15 cellular contexts compared by ENCODE assay signal in the genomic region with DNA sequence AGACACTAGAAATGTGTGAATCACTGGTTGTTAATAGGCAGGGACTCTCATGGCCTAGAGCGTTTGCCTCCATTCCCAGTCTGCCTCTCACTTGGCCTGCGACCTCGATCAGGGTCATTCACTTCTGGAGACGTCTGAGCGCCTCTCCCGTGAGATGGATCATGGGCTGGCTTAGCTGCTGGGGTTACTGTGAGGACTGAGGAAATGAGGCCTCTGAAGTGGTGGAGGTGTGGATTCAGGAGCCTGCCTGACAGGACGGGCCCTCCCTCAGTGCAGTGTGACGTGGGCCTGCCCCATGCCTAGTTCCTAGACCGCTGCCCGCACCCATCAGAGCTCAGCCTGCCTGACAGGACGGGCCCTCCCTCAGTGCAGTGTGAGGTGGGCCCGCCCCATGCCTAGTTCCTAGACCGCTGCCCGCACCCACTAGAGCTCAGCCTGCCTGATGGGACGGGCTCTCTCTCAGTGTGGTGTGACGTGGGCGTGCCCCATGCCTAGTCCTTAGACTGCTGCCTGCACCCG.
DNase-seq lines count a peak whose midpoint lies in the region; ATAC-seq and TF ChIP-seq lines count a peak whose summit lies in the region.
"Had no signal": no experiment of that assay in that cellular context is flagged by ENCODE, and none has a peak within 500 bp of the region (broad histone marks: within the 10 kb centered on the region; RNA-seq: fewer than 3 reads in every experiment).

No MANE protein-coding gene starts in this region.

- CTCF ChIA-PET in PC-9 (lab: Charles Lee) = no interaction called here

- in situ Hi-C loops in Caki2 (cut with HindIII; ENCODE audit: low pct_unique_long_range_greater_than_20kb, low sequenced_read_pairs) = no loop called here

- H3K36me3 ChIP-seq in SJSA1 (peaks cover 8% of the 10 kb centered on the region), PC-9 (ENCODE audit: low read depth) (no peaks in the 10 kb centered on the region)

- intact Hi-C loops in PC-9 (cut with micrococcal nuclease; ENCODE audit: unreplicated experiment) = no loop called here

- no peak overlapping the region for H3K4me3 Mint-ChIP-seq in neural crest cell
- H3K4me3 Mint-ChIP-seq: IgD-negative memory B cell; T-helper 1 cell treated with Interleukin-12 subunit alpha and Interleukin-12 subunit beta and Interleukin-4 antibody, amounts not matched to agents 30 μg/mL and 1 μg/mL, for 36 hours had no signal

- ATAC-seq in foreskin keratinocyte = peak; percentile 85
- ATAC-seq: Panc1 had no signal

- H3K4me2 ChIP-seq in PC-9 = no peak overlapping the region

- H3K79me2 ChIP-seq in PC-9 (ENCODE audit: low read depth) = no peaks in the 10 kb centered on the region

- no peaks in the 10 kb centered on the region for H3K27me3 Mint-ChIP-seq in neural crest cell (ENCODE audit: low read depth)
- H3K27me3 Mint-ChIP-seq: IgD-negative memory B cell had no signal

- peak overlapping the region; percentile 35 for H3K27ac Mint-ChIP-seq in neural crest cell (ENCODE audit: unreplicated experiment)
- H3K27ac Mint-ChIP-seq: T-helper 1 cell treated with Interleukin-12 subunit alpha and Interleukin-12 subunit beta and Interleukin-4 antibody, amounts not matched to agents 30 μg/mL and 1 μg/mL, for 36 hours had no signal

- POLR2A ChIA-PET in PC-9 (lab: Charles Lee; ENCODE audit: unreplicated experiment) = no interaction called here

- H3K27me3 ChIP-seq in SJSA1 (replicated peaks) (no peaks in the 10 kb centered on the region), foreskin keratinocyte (no peaks in the 10 kb centered on the region), PC-9 (ENCODE audit: insufficient read depth, low read depth) (no peaks in the 10 kb centered on the region)

- H3K4me3 ChIP-seq in SJSA1 = no peak overlapping the region
- no peak overlapping the region for H3K4me3 ChIP-seq in PC-9

- H3K36me3 Mint-ChIP-seq in neural crest cell (ENCODE audit: low read depth) = peaks cover 9% of the 10 kb centered on the region

- no peaks in the 10 kb centered on the region for H3F3A ChIP-seq in PC-9 (ENCODE audit: insufficient read depth, low read depth)

- H3K4me1 ChIP-seq in SJSA1 (replicated peaks) (peaks cover 30% of the 10 kb centered on the region), foreskin keratinocyte (peaks cover 5% of the 10 kb centered on the region), PC-9 (replicated peaks; ENCODE audit: insufficient read depth) (no peaks in the 10 kb centered on the region)

- no peaks in the 10 kb centered on the region for H4K20me1 ChIP-seq in PC-9 (ENCODE audit: insufficient read depth)

- no TSS peak for BruUV-seq in PC-9 (replicated peaks; lab: Mats Ljungman, UMichigan)

- TF ChIP-seq CTCF in foreskin keratinocyte (conservative IDR thresholded peaks at IDR 0.05) (no peak), neural crest cell (conservative IDR thresholded peaks at IDR 0.05) (no peak), PC-9 (conservative IDR thresholded peaks at IDR 0.05) (no peak)

- H3K9me3 ChIP-seq in SJSA1 (replicated peaks) (no peaks in the 10 kb centered on the region), PC-9 (ENCODE audit: insufficient read depth, low read depth) (no peaks in the 10 kb centered on the region)

- no peak overlapping the region for H2AFZ ChIP-seq in PC-9

- H3K9me2 ChIP-seq in PC-9 (ENCODE audit: insufficient read depth) = no peaks in the 10 kb centered on the region

- H3K27ac ChIP-seq in SJSA1 = peak overlapping the region; percentile 69
- no peak overlapping the region for H3K27ac ChIP-seq in foreskin keratinocyte
- H3K27ac ChIP-seq in PC-9 = no peak overlapping the region

- peak; percentile 94 for DNase-seq in Caki2 (ENCODE audit: low read depth)
- DNase-seq in SJSA1 (ENCODE audit: low read depth in 1 of 2, low spot score in 2 of 2) = peak in 1 of 2 experiments; percentile 19
- DNase-seq in foreskin keratinocyte = peak; percentile 6 to 53
- no peak for DNase-seq in neural crest cell (ENCODE audit: low read depth, low spot score)
- DNase-seq in stimulated activated CD4-positive, alpha-beta T cell treated with anti-CD3 and anti-CD28 coated beads, Interleukin-4, amount 100 ng/mL, for 4 hours = no peak
- no peak for DNase-seq in AML-193 (lab: John Stamatoyannopoulos, UW)
- DNase-seq in PC-9 = no peak
- no peak for DNase-seq in activated gamma-delta T cell (lab: John Stamatoyannopoulos, UW)
- DNase-seq: activated CD4-positive, alpha-beta T cell treated with anti-CD3 and anti-CD28 coated beads, Interleukin-2, amount 50 U/mL, for 4 hours; activated naive CD4-positive, alpha-beta T cell; cerebellar nuclear complex; NCI-H1105 had no signal

- H3K4me1 Mint-ChIP-seq in neural crest cell = peaks cover 34% of the 10 kb centered on the region

- H3K9me3 Mint-ChIP-seq in neural crest cell = no peaks in the 10 kb centered on the region
- H3K9me3 Mint-ChIP-seq: IgD-negative memory B cell; T-helper 1 cell treated with Interleukin-12 subunit alpha and Interleukin-12 subunit beta and Interleukin-4 antibody, amounts not matched to agents 30 μg/mL and 1 μg/mL, for 36 hours had no signal

Comparison
In these comparisons a context has a peak if more than half of its experiments do, and no peak if none do; other contexts are left out.
1. DNase-seq: peak in Caki2 (single experiment) and foreskin keratinocyte (2 of 2); none in neural crest cell (single experiment), stimulated activated CD4-positive, alpha-beta T cell treated with anti-CD3 and anti-CD28 coated beads, Interleukin-4, amount 100 ng/mL, for 4 hours (0 of 2), AML-193 (0 of 2), PC-9 (0 of 2) and activated gamma-delta T cell (single experiment).